ENCODE assay signal across 8 cellular contexts in the genomic region with DNA sequence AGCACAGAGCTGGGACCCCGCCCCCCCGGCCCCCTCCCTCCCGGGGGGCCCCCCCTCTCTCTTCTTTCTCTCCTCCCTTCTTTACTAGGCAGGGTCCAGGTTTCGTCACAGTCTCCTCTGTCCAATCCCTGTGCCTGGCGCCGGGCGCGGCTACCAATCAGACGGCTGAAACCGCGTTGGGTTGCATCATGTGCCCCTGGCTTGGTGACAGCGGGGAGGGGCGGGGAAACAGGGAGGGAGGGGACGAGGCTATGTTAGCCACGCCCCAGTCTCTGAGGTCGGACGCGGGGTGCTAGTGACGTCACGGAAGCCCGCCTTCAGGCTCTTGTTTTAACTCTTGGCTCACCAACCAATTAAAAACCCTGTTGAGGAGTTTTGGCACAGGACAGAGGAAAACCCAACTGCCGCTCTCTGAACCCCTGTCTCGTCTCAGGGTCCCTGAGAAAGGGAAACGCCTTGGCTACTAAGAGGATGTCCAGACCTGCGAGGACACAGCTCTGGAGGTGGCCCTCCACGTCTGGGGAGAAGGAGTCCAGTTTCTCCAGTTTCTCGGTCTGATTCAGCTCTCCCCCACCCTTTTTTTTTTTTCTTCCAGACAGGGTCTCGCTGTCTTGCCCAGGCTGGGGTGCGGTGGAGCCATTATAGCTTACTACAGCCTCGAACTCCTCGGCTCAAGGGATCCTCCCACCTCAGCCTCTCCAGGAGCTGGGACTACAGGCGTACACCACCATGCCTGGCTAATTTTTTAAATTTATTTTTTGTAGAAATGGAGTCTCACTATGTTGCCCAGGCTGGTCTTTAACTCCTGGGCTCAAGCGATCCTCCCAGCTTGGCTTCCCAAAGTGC. TPM values are rescaled to one million over a fixed set of nuclear protein-coding genes. Genes with fewer than 3 reads are reported as not detected.
A peak's percentile ranks its signal among the peaks of the same experiment; 100 is the strongest.
DNase-seq lines count a peak whose midpoint lies in the region; ATAC-seq lines count a peak whose summit lies in the region.

No MANE protein-coding gene starts in this region.

- H3K9ac ChIP-seq in BLaER1 treated with 17β-estradiol and CSF1 and Interleukin-3, amounts not matched to agents 10 nM and 100 nM: peak overlapping the region; percentile 80 to 92 (median 86)

- H3K27ac ChIP-seq in BLaER1 treated with 17β-estradiol and CSF1 and Interleukin-3, amounts not matched to agents 10 nM and 100 nM: peak overlapping the region; percentile 77 to 95 (median 90)

- H3K4me1 ChIP-seq in BLaER1 treated with 17β-estradiol and CSF1 and Interleukin-3, amounts not matched to agents 10 nM and 100 nM: peaks cover 63 to 90% (median 81%) of the 10 kb centered on the region in 10 experiments

- H3K9me3 Mint-ChIP-seq in dendritic cell treated with granulocyte-macrophage colony-stimulating factor and Interleukin-4, amounts not matched to agents 40 ng/mL and 50 ng/mL, for 4 days: no peaks in the 10 kb centered on the region

- peaks cover 60% of the 10 kb centered on the region for H3K4me1 Mint-ChIP-seq in dendritic cell treated with granulocyte-macrophage colony-stimulating factor and Interleukin-4, amounts not matched to agents 40 ng/mL and 50 ng/mL, for 4 days (ENCODE audit: low read depth)

- peak; percentile 58 for ATAC-seq in GM19397 (IDR thresholded peaks at IDR 0.05; ENCODE audit: unreplicated experiment)
- ATAC-seq in HG03558 (IDR thresholded peaks at IDR 0.05; ENCODE audit: extremely low read depth, unreplicated experiment): peak; percentile 57
- ATAC-seq in left lobe of liver: peak; percentile 66

- no peaks in the 10 kb centered on the region for H3K36me3 Mint-ChIP-seq in dendritic cell treated with granulocyte-macrophage colony-stimulating factor and Interleukin-4, amounts not matched to agents 40 ng/mL and 50 ng/mL, for 4 days (ENCODE audit: low read depth)

- peak overlapping the region; percentile 95 for H3K27ac Mint-ChIP-seq in dendritic cell treated with granulocyte-macrophage colony-stimulating factor and Interleukin-4, amounts not matched to agents 40 ng/mL and 50 ng/mL, for 4 days

- peak; percentile 98 for DNase-seq in NCI-H748 treated with DMSO at 0.1 percent for 48 hours (lab: John Stamatoyannopoulos, UW)
- DNase-seq in activated CD4-positive, alpha-beta T cell treated with anti-CD3 and anti-CD28 coated beads, Interleukin-2, amount 50 U/mL, for 48 hours: peak; percentile 99 to 100
- DNase-seq in left lobe of liver (ENCODE audit: low spot score): peak; percentile 100
- DNase-seq in stimulated activated CD4-positive, alpha-beta T cell treated with anti-CD3 and anti-CD28 coated beads, Interleukin-1b, Interleukin-23, amount 100 ng/mL, for 48 hours: peak; percentile 100

- peaks cover 9 to 37% (median 33%) of the 10 kb centered on the region in 11 experiments; a peak in 19 of 22 replicates for H4K20me1 ChIP-seq in BLaER1 treated with 17β-estradiol and CSF1 and Interleukin-3, amounts not matched to agents 10 nM and 100 nM

- peak overlapping the region; percentile 87 for H3K4me3 Mint-ChIP-seq in dendritic cell treated with granulocyte-macrophage colony-stimulating factor and Interleukin-4, amounts not matched to agents 40 ng/mL and 50 ng/mL, for 4 days

- peak overlapping the region; percentile 76 to 96 (median 86) for H3K4me3 ChIP-seq in BLaER1 treated with 17β-estradiol and CSF1 and Interleukin-3, amounts not matched to agents 10 nM and 100 nM

- peak overlapping the region; percentile 94 to 100 (median 100) for H3K4me2 ChIP-seq in BLaER1 treated with 17β-estradiol and CSF1 and Interleukin-3, amounts not matched to agents 10 nM and 100 nM

- intact Hi-C loops in dendritic cell treated with granulocyte-macrophage colony-stimulating factor and Interleukin-4, amounts not matched to agents 40 ng/mL and 50 ng/mL, for 4 days (cut with micrococcal nuclease): no loop called here

- peaks cover 3 to 14% (median 12%) of the 10 kb centered on the region in 11 experiments; a peak in 21 of 22 replicates for H3K36me3 ChIP-seq in BLaER1 treated with 17β-estradiol and CSF1 and Interleukin-3, amounts not matched to agents 10 nM and 100 nM

- H3K9me3 ChIP-seq in BLaER1 treated with 17β-estradiol and CSF1 and Interleukin-3, amounts not matched to agents 10 nM and 100 nM (replicated peaks in 1 of 11): no peaks in the 10 kb centered on the region

- peaks cover 31 to 50% (median 43%) of the 10 kb centered on the region in 11 experiments for H3K27me3 ChIP-seq in BLaER1 treated with 17β-estradiol and CSF1 and Interleukin-3, amounts not matched to agents 10 nM and 100 nM

- peaks cover 66% of the 10 kb centered on the region for H3K27me3 Mint-ChIP-seq in dendritic cell treated with granulocyte-macrophage colony-stimulating factor and Interleukin-4, amounts not matched to agents 40 ng/mL and 50 ng/mL, for 4 days

RNA-seq across cellular contexts. Expression of a gene that starts 0.4 kb away (rescaled TPM):
- total RNA-seq in left lobe of liver: 27.6 TPM

RNA-seq across cellular contexts. Expression of a gene that starts 4.4 kb away (rescaled TPM):
- 0.13 TPM for total RNA-seq in left lobe of liver

RNA-seq across cellular contexts. Expression of a gene that starts 5.1 kb away (rescaled TPM):
- total RNA-seq in left lobe of liver: 0.93 TPM

RNA-seq across cellular contexts. Expression of a gene that starts 18.2 kb away (rescaled TPM):
- total RNA-seq in left lobe of liver: 7.6 TPM

Comparison
In these comparisons a context has a peak if more than half of its experiments do, and no peak if none do; other contexts are left out.
1. Peak in every context shown above with its lines: DNase-seq, ATAC-seq, H3K4me3 ChIP-seq and H3K27ac ChIP-seq.